13 cellular contexts compared by ENCODE assay signal in genomic region chr19:16457954-16458331, GRCh38. TPM values are rescaled to one million over a fixed set of nuclear protein-coding genes. Genes with fewer than 3 reads are reported as not detected.
DNase-seq lines count a peak whose midpoint lies in the region; ATAC-seq and TF ChIP-seq lines count a peak whose summit lies in the region.
"Had no signal": no experiment of that assay in that cellular context is flagged by ENCODE, and none has a peak within 500 bp of the region (broad histone marks: within the 10 kb centered on the region; RNA-seq: fewer than 3 reads in every experiment).

No MANE protein-coding gene starts in this region.

- H3K36me3 ChIP-seq in gastroesophageal sphincter, result no peaks in the 10 kb centered on the region
- no peaks in the 10 kb centered on the region for H3K36me3 ChIP-seq in neural progenitor cell
- no peaks in the 10 kb centered on the region for H3K36me3 ChIP-seq in aorta (ENCODE audit: control insufficient read depth in 1 of 2, insufficient read depth in 2 of 2, low read length in 1 of 2)

- H3K4me1 Mint-ChIP-seq in neural progenitor cell, result peaks cover 49% of the 10 kb centered on the region

- TF ChIP-seq CTCF in gastroesophageal sphincter (IDR thresholded peaks at IDR 0.05), result no peak
- no peak for TF ChIP-seq CTCF in neural progenitor cell (IDR thresholded peaks at IDR 0.05)

- H3K4me3 Mint-ChIP-seq in neural progenitor cell, result peak overlapping the region; percentile 12
- H3K4me3 Mint-ChIP-seq: activated CD4-positive, alpha-beta memory T cell treated with anti-CD3 and anti-CD28 coated beads, Interleukin-2, amount 10 ng/mL, durations not matched to agents 7 days and 5 days had no signal

- peaks cover 8% of the 10 kb centered on the region for H3F3A ChIP-seq in neural progenitor cell (ENCODE audit: low read depth)

- no peak for TF ChIP-seq EP300 in gastroesophageal sphincter (IDR thresholded peaks at IDR 0.05)

- no peaks in the 10 kb centered on the region for H3K9me3 Mint-ChIP-seq in neural progenitor cell
- H3K9me3 Mint-ChIP-seq: activated CD4-positive, alpha-beta memory T cell treated with anti-CD3 and anti-CD28 coated beads, Interleukin-2, amount 10 ng/mL, durations not matched to agents 7 days and 5 days had no signal

- H3K9ac ChIP-seq in neural progenitor cell, result no peak overlapping the region

- H3K27ac ChIP-seq in gastroesophageal sphincter (peak overlapping the region in 3 of 4 donors; percentile 55 to 66 (median 60)), neural progenitor cell (no peak overlapping the region), aorta (ENCODE audit: low read depth in 1 of 2, low read length in 2 of 2) (no peak overlapping the region)

- H3K79me2 ChIP-seq in neural progenitor cell (ENCODE audit: low read depth), result peaks cover 97% of the 10 kb centered on the region

- H3K4me2 ChIP-seq in neural progenitor cell, result no peak overlapping the region

- H3K27me3 Mint-ChIP-seq in neural progenitor cell (ENCODE audit: insufficient read depth, low read depth), result peaks cover 2% of the 10 kb centered on the region
- H3K27me3 Mint-ChIP-seq: activated CD4-positive, alpha-beta memory T cell treated with anti-CD3 and anti-CD28 coated beads, Interleukin-2, amount 10 ng/mL, durations not matched to agents 7 days and 5 days had no signal

- H3K9me3 ChIP-seq in gastroesophageal sphincter, result no peaks in the 10 kb centered on the region
- no peaks in the 10 kb centered on the region for H3K9me3 ChIP-seq in neural progenitor cell (ENCODE audit: low read depth)
- no peaks in the 10 kb centered on the region for H3K9me3 ChIP-seq in aorta (ENCODE audit: control insufficient read depth, low read length)

- DNase-seq in Right ventricle myocardium inferior (ENCODE audit: missing footprints), result peak; percentile 80
- no peak for DNase-seq in cardiac septum (ENCODE audit: low spot score)
- no peak for DNase-seq in neural progenitor cell (ENCODE audit: low spot score)
- DNase-seq in aorta, result no peak
- DNase-seq in activated CD8-positive, alpha-beta memory T cell treated with anti-CD3 and anti-CD28 coated beads, Interleukin-2, amount 50 U/mL, for 4 hours, result no peak
- DNase-seq in kidney tubule cell (ENCODE audit: low spot score), result no peak
- no peak for DNase-seq in activated CD8-positive, alpha-beta memory T cell treated with anti-CD3 and anti-CD28 coated beads, Interleukin-2, amount 50 U/mL, for 48 hours
- DNase-seq: activated CD4-positive, alpha-beta memory T cell treated with anti-CD3 and anti-CD28 coated beads, Interleukin-2, amount 10 ng/mL, durations not matched to agents 7 days and 5 days; NCI-H1436 had no signal

- peaks cover 95% of the 10 kb centered on the region for H4K20me1 ChIP-seq in neural progenitor cell (ENCODE audit: low read depth)

- H3K4me3 ChIP-seq in gastroesophageal sphincter (no peak overlapping the region), neural progenitor cell (no peak overlapping the region), aorta (ENCODE audit: low read length in 2 of 2) (no peak overlapping the region)
- H3K4me3 ChIP-seq: skin epidermis had no signal

- ATAC-seq in Right ventricle myocardium inferior (peak; percentile 33), gastroesophageal sphincter (no peak), aorta (ENCODE audit: low FRiP score) (peak; percentile 40)

- intact Hi-C loops in Right ventricle myocardium inferior (cut with DNase I) (no loop called here), cardiac septum (cut with DNase I) (no loop called here), aorta (cut with DNase I) (no loop called here)

- peaks cover 0 to 69% (median 22%) of the 10 kb centered on the region in 3 donors for H3K4me1 ChIP-seq in gastroesophageal sphincter
- peaks cover 22% of the 10 kb centered on the region for H3K4me1 ChIP-seq in neural progenitor cell
- H3K4me1 ChIP-seq in aorta (ENCODE audit: control insufficient read depth in 1 of 2, insufficient read depth in 2 of 2, low read length in 2 of 2), result peaks cover 0 to 2% of the 10 kb centered on the region in 2 donors

- no peak for TF ChIP-seq POLR2A in gastroesophageal sphincter (IDR thresholded peaks at IDR 0.05)

- H3K27ac Mint-ChIP-seq in neural progenitor cell, result peak overlapping the region; percentile 36
- H3K27ac Mint-ChIP-seq: activated CD4-positive, alpha-beta memory T cell treated with anti-CD3 and anti-CD28 coated beads, Interleukin-2, amount 10 ng/mL, durations not matched to agents 7 days and 5 days had no signal

- WGBS in gastroesophageal sphincter (ENCODE audit: low coverage in 1 of 2), 2 donors, result 0 to 20% methylated on average over 1 to 3 of the region's 8 CpGs
- 45 to 47% methylated on average over 8 of the region's 8 CpGs for WGBS in aorta, 2 donors

- no peaks in the 10 kb centered on the region for H3K36me3 Mint-ChIP-seq in neural progenitor cell

- H3K27me3 ChIP-seq in gastroesophageal sphincter (no peaks in the 10 kb centered on the region), neural progenitor cell (no peaks in the 10 kb centered on the region), aorta (ENCODE audit: control insufficient read depth in 1 of 2, insufficient read depth in 2 of 2, low read length in 1 of 2) (no peaks in the 10 kb centered on the region)

- H2AFZ ChIP-seq in neural progenitor cell (replicated peaks), result no peak overlapping the region

RNA-seq across cellular contexts. Expression of gene EPS15L1, which starts 13.8 kb away (rescaled TPM):
- total RNA-seq in Right ventricle myocardium inferior, result 64.7 TPM
- 48.4 TPM for total RNA-seq in cardiac septum
- total RNA-seq in gastroesophageal sphincter, result 10 to 100 TPM in 3 of 4 donors, 1 to 10 TPM in 1; 8.4 to 22.1 (median 15.2) TPM
- 15.8 and 24.4 TPM in 2 replicates for total RNA-seq in neural progenitor cell (ENCODE audit: low replicate concordance)
- 10 to 100 TPM; 32.3 to 44.7 TPM for total RNA-seq in aorta
- polyA plus RNA-seq in aorta, result 10 to 100 TPM in 1 of 2 donors, 1 to 10 TPM in 1; 7.1 to 15.7 TPM

RNA-seq across cellular contexts. Expression of gene CALR3, which starts 38.0 kb away (rescaled TPM):
- total RNA-seq in Right ventricle myocardium inferior (not detected), cardiac septum (not detected), gastroesophageal sphincter (not detected), neural progenitor cell (ENCODE audit: low replicate concordance) (0.09 and 2.0 TPM in 2 replicates), aorta (not detected)
- not detected for polyA plus RNA-seq in aorta
- total RNA-seq: activated CD4-positive, alpha-beta memory T cell treated with anti-CD3 and anti-CD28 coated beads, Interleukin-2, amount 10 ng/mL, durations not matched to agents 7 days and 5 days; RPMI7951; subcutaneous adipose tissue had no signal

RNA-seq across cellular contexts. Expression of gene C19orf44, which starts 38.3 kb away (rescaled TPM):
- total RNA-seq in Right ventricle myocardium inferior (3.3 TPM), cardiac septum (3.1 TPM), gastroesophageal sphincter (10 to 100 TPM in 3 of 4 donors, 1 to 10 TPM in 1; 8.1 to 12.3 (median 11.9) TPM), neural progenitor cell (ENCODE audit: low replicate concordance) (10.9 and 13.2 TPM in 2 replicates), aorta (1 to 10 TPM; 3.6 to 6.4 TPM)
- polyA plus RNA-seq in aorta, result 1 to 10 TPM; 1.4 to 8.2 TPM

Comparison
In these comparisons a context has a peak if more than half of its experiments do, and no peak if none do; other contexts are left out.
1. H3K27ac ChIP-seq: peak in gastroesophageal sphincter (3 of 4); none in neural progenitor cell (single experiment) and aorta (0 of 2).